1 cellular context compared by ENCODE assay signal in the genomic region with DNA sequence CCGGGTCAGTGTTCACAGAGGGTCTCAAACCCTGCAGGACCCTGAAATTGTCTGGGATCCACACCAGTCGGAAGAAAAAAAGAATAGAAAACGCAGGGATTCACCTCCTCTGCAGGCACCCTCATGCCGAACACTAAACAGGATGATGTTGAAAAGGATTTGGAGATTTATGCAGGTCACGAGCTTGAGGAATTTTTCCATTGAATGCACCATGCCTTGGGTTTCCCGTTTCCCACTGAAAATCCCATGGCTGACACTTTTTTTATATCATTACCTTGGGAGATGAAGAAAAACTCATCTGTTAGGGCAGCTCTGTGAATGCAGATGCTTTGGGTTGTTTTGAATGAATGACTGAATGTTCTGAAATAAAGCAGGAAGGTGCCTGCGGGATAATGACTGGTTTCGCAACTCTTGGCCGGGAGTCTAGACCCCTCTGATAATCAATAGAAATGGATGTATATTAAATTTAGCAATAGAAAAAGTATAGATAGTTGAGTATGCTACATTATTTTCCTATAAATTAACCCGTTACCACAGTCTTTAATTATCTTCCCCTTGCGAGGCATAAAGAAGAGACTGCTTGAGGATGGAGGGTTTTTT.
TF ChIP-seq lines count a peak whose summit lies in the region.

No MANE protein-coding gene starts in this region.

TF ChIP-seq in H1, 55 proteins besides CTCF, POLR2A, EP300 and RAD21:
- TF ChIP-seq, protein P1, sequence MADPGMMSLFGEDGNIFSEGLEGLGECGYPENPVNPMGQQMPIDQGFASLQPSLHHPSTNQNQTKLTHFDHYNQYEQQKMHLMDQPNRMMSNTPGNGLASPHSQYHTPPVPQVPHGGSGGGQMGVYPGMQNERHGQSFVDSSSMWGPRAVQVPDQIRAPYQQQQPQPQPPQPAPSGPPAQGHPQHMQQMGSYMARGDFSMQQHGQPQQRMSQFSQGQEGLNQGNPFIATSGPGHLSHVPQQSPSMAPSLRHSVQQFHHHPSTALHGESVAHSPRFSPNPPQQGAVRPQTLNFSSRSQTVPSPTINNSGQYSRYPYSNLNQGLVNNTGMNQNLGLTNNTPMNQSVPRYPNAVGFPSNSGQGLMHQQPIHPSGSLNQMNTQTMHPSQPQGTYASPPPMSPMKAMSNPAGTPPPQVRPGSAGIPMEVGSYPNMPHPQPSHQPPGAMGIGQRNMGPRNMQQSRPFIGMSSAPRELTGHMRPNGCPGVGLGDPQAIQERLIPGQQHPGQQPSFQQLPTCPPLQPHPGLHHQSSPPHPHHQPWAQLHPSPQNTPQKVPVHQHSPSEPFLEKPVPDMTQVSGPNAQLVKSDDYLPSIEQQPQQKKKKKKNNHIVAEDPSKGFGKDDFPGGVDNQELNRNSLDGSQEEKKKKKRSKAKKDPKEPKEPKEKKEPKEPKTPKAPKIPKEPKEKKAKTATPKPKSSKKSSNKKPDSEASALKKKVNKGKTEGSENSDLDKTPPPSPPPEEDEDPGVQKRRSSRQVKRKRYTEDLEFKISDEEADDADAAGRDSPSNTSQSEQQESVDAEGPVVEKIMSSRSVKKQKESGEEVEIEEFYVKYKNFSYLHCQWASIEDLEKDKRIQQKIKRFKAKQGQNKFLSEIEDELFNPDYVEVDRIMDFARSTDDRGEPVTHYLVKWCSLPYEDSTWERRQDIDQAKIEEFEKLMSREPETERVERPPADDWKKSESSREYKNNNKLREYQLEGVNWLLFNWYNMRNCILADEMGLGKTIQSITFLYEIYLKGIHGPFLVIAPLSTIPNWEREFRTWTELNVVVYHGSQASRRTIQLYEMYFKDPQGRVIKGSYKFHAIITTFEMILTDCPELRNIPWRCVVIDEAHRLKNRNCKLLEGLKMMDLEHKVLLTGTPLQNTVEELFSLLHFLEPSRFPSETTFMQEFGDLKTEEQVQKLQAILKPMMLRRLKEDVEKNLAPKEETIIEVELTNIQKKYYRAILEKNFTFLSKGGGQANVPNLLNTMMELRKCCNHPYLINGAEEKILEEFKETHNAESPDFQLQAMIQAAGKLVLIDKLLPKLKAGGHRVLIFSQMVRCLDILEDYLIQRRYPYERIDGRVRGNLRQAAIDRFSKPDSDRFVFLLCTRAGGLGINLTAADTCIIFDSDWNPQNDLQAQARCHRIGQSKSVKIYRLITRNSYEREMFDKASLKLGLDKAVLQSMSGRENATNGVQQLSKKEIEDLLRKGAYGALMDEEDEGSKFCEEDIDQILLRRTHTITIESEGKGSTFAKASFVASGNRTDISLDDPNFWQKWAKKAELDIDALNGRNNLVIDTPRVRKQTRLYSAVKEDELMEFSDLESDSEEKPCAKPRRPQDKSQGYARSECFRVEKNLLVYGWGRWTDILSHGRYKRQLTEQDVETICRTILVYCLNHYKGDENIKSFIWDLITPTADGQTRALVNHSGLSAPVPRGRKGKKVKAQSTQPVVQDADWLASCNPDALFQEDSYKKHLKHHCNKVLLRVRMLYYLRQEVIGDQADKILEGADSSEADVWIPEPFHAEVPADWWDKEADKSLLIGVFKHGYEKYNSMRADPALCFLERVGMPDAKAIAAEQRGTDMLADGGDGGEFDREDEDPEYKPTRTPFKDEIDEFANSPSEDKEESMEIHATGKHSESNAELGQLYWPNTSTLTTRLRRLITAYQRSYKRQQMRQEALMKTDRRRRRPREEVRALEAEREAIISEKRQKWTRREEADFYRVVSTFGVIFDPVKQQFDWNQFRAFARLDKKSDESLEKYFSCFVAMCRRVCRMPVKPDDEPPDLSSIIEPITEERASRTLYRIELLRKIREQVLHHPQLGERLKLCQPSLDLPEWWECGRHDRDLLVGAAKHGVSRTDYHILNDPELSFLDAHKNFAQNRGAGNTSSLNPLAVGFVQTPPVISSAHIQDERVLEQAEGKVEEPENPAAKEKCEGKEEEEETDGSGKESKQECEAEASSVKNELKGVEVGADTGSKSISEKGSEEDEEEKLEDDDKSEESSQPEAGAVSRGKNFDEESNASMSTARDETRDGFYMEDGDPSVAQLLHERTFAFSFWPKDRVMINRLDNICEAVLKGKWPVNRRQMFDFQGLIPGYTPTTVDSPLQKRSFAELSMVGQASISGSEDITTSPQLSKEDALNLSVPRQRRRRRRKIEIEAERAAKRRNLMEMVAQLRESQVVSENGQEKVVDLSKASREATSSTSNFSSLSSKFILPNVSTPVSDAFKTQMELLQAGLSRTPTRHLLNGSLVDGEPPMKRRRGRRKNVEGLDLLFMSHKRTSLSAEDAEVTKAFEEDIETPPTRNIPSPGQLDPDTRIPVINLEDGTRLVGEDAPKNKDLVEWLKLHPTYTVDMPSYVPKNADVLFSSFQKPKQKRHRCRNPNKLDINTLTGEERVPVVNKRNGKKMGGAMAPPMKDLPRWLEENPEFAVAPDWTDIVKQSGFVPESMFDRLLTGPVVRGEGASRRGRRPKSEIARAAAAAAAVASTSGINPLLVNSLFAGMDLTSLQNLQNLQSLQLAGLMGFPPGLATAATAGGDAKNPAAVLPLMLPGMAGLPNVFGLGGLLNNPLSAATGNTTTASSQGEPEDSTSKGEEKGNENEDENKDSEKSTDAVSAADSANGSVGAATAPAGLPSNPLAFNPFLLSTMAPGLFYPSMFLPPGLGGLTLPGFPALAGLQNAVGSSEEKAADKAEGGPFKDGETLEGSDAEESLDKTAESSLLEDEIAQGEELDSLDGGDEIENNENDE (IDR thresholded peaks at IDR 0.05; ENCODE audit: insufficient replicate concordance, low read length), result no peak
- TF ChIP-seq CEBPB (IDR thresholded peaks at IDR 0.05; ENCODE audit: low read depth, low read length), result peak; percentile 80; the same call in 1 of the 2 replicates
